Comparison of ENCODE assay signal across 16 cellular contexts in genomic region chr5:159230657-159231056, GRCh38.
"Had no signal": no experiment of that assay in that cellular context is flagged by ENCODE, and none has a peak within 500 bp of the region (broad histone marks: within the 10 kb centered on the region; RNA-seq: fewer than 3 reads in every experiment).

No MANE protein-coding gene starts in this region.

- H3K27me3 ChIP-seq: testis had no signal

- H2AFZ ChIP-seq: neural progenitor cell, parathyroid adenoma had no signal

- H3K27me3 Mint-ChIP-seq: activated naive CD4-positive, alpha-beta T cell treated with anti-CD3 and anti-CD28 coated beads, Interleukin-2, amount 50 U/mL, for 24 hours; activated T-cell treated with anti-CD3 and anti-CD28 coated beads, Interleukin-2, amount 50 U/mL, for 24 hours had no signal

- H3K36me3 Mint-ChIP-seq: activated CD8-positive, alpha-beta memory T cell treated with anti-CD3 and anti-CD28 coated beads, Interleukin-2, amount 10 ng/mL, durations not matched to agents 7 days and 5 days; activated naive CD4-positive, alpha-beta T cell treated with anti-CD3 and anti-CD28 coated beads, Interleukin-2, amount 50 U/mL, for 24 hours; mesothelial cell of epicardium; neural progenitor cell had no signal

- H3K4me3 ChIP-seq: neural progenitor cell, testis had no signal

- H3K79me2 ChIP-seq: parathyroid adenoma had no signal

- H3K9ac ChIP-seq: neural progenitor cell, parathyroid adenoma had no signal

- H3K4me1 ChIP-seq: parathyroid adenoma, testis had no signal

- FAIRE-seq: kidney had no signal

- H3K4me1 Mint-ChIP-seq: activated CD8-positive, alpha-beta memory T cell treated with anti-CD3 and anti-CD28 coated beads, Interleukin-2, amount 10 ng/mL, durations not matched to agents 7 days and 5 days; activated naive CD4-positive, alpha-beta T cell treated with anti-CD3 and anti-CD28 coated beads, Interleukin-2, amount 50 U/mL, for 24 hours; central memory CD8-positive, alpha-beta T cell; mesothelial cell of epicardium; neural progenitor cell had no signal

- H3K9me3 ChIP-seq: testis had no signal

- ATAC-seq: activated CD4-positive, CD25-positive, alpha-beta regulatory T cell treated with anti-CD3 and anti-CD28 coated beads, Interleukin-2, amount 50 U/mL, for 24 hours; activated CD8-positive, alpha-beta memory T cell treated with anti-CD3 and anti-CD28 coated beads, Interleukin-2, amount 10 ng/mL, durations not matched to agents 7 days and 5 days had no signal

- H3K4me3 Mint-ChIP-seq: activated CD8-positive, alpha-beta memory T cell treated with anti-CD3 and anti-CD28 coated beads, Interleukin-2, amount 10 ng/mL, durations not matched to agents 7 days and 5 days; activated naive CD4-positive, alpha-beta T cell treated with anti-CD3 and anti-CD28 coated beads, Interleukin-2, amount 50 U/mL, for 24 hours; activated T-cell treated with anti-CD3 and anti-CD28 coated beads, Interleukin-2, amount 50 U/mL, for 24 hours; central memory CD8-positive, alpha-beta T cell; mesothelial cell of epicardium; neural progenitor cell; stimulated activated naive CD8-positive, alpha-beta T cell treated with anti-CD3 and anti-CD28 coated beads, Interleukin-15, Interleukin-2, amounts not matched to agents 100 ng/mL and 50 ng/mL, for 24 hours had no signal

- H3K27ac ChIP-seq: neural progenitor cell, parathyroid adenoma, testis had no signal

- H3K4me2 ChIP-seq: neural progenitor cell had no signal

- H3K27ac Mint-ChIP-seq: activated CD8-positive, alpha-beta memory T cell treated with anti-CD3 and anti-CD28 coated beads, Interleukin-2, amount 10 ng/mL, durations not matched to agents 7 days and 5 days; activated naive CD4-positive, alpha-beta T cell treated with anti-CD3 and anti-CD28 coated beads, Interleukin-2, amount 50 U/mL, for 24 hours; activated T-cell treated with anti-CD3 and anti-CD28 coated beads, Interleukin-2, amount 50 U/mL, for 24 hours; mesothelial cell of epicardium; neural progenitor cell; stimulated activated naive CD8-positive, alpha-beta T cell treated with anti-CD3 and anti-CD28 coated beads, Interleukin-15, Interleukin-2, amounts not matched to agents 100 ng/mL and 50 ng/mL, for 24 hours had no signal

- DNase-seq: activated CD8-positive, alpha-beta memory T cell treated with anti-CD3 and anti-CD28 coated beads, Interleukin-2, amount 10 ng/mL, durations not matched to agents 7 days and 5 days; activated effector memory CD4-positive, alpha-beta T cell treated with Interleukin-2 at 50 U/mL for 16 hours; activated T-cell treated with anti-CD3 and anti-CD28 coated beads, Interleukin-2, amount 50 U/mL, for 24 hours; cortex of kidney; effector memory CD4-positive, alpha-beta T cell; kidney; stimulated activated CD4-positive, alpha-beta T cell treated with anti-CD3 and anti-CD28 coated beads, Interleukin-15, amount 100 ng/mL, for 24 hours; stimulated activated CD4-positive, alpha-beta T cell treated with anti-CD3 and anti-CD28 coated beads, Interleukin-4, amount 100 ng/mL, for 24 hours; testis had no signal

- H3K36me3 ChIP-seq: neural progenitor cell had no signal
